9 cellular contexts compared by ENCODE assay signal in genomic region chr4:7831330-7831729, GRCh38.
DNase-seq lines count a peak whose midpoint lies in the region; ATAC-seq, FAIRE-seq and TF ChIP-seq lines count a peak whose summit lies in the region.
"Had no signal": no experiment of that assay in that cellular context is flagged by ENCODE, and none has a peak within 500 bp of the region (broad histone marks: within the 10 kb centered on the region; RNA-seq: fewer than 3 reads in every experiment).

No MANE protein-coding gene starts in this region.

- no peak overlapping the region for H3K4me3 Mint-ChIP-seq in neural progenitor cell

- H3K9me3 ChIP-seq in endothelial cell of umbilical vein (replicated peaks; ENCODE audit: control insufficient read depth, insufficient read depth, low read length) (no peaks in the 10 kb centered on the region), neural progenitor cell (ENCODE audit: low read depth) (no peaks in the 10 kb centered on the region)

- no peaks in the 10 kb centered on the region for H3K9me3 Mint-ChIP-seq in neural progenitor cell

- ATAC-seq in GM18520 (IDR thresholded peaks at IDR 0.05; ENCODE audit: unreplicated experiment), result peak; percentile 41

- H4K20me1 ChIP-seq in endothelial cell of umbilical vein (replicated peaks; ENCODE audit: control insufficient read depth, extremely low read depth, insufficient read depth, low read length) (no peaks in the 10 kb centered on the region), neural progenitor cell (ENCODE audit: low read depth) (no peaks in the 10 kb centered on the region)

- H3K9ac ChIP-seq in endothelial cell of umbilical vein (replicated peaks; ENCODE audit: extremely low read depth, insufficient read depth, low read length) (peak overlapping the region; percentile 66), neural progenitor cell (no peak overlapping the region)

- POLR2A ChIA-PET in endothelial cell of umbilical vein (lab: Charles Lee), result interaction anchor here (1.0 to 1.3 kb wide), 2 partner anchors 11 to 13 kb away, joined by 3 read pairs; no protein-coding TSS in a partner anchor

- peaks cover 30% of the 10 kb centered on the region for H3K36me3 Mint-ChIP-seq in neural progenitor cell

- no peak for TF ChIP-seq POLR2A in endothelial cell of umbilical vein (IDR thresholded peaks at IDR 0.05; ENCODE audit: low read depth, low read length)

- no peak overlapping the region for H3K27ac Mint-ChIP-seq in neural progenitor cell

- H3K27me3 Mint-ChIP-seq in neural progenitor cell (ENCODE audit: insufficient read depth, low read depth), result no peaks in the 10 kb centered on the region

- H3K4me3 ChIP-seq in endothelial cell of umbilical vein (replicated peaks in 1 of 3; ENCODE audit: insufficient read depth in 1 of 3, low read depth in 1 of 3, low read length in 3 of 3), result no peak overlapping the region
- no peak overlapping the region for H3K4me3 ChIP-seq in neural progenitor cell

- dilution Hi-C loops in endothelial cell of umbilical vein (cut with MboI; ENCODE audit: extremely low pct_ligation_motif_present, low sequenced_read_pairs), result no loop called here

- H3K27me3 ChIP-seq in endothelial cell of umbilical vein (ENCODE audit: control insufficient read depth in 2 of 2, insufficient read depth in 2 of 2, low read length in 2 of 2), result no peaks in the 10 kb centered on the region
- no peaks in the 10 kb centered on the region for H3K27me3 ChIP-seq in neural progenitor cell

- no peak for TF ChIP-seq CTCF in endothelial cell of umbilical vein (IDR thresholded peaks at IDR 0.05; ENCODE audit: extremely low read depth in 1 of 2, insufficient read depth in 1 of 2, low read depth in 1 of 2, low read length in 2 of 2)
- TF ChIP-seq CTCF in neural progenitor cell (IDR thresholded peaks at IDR 0.05), result no peak

- H3K4me1 Mint-ChIP-seq in neural progenitor cell, result peaks cover 20% of the 10 kb centered on the region

- DNase-seq in OCI-M2 (lab: John Stamatoyannopoulos, UW; ENCODE audit: unreplicated experiment) (peak; percentile 7), endothelial cell of umbilical vein (ENCODE audit: low read depth, low spot score) (peak; percentile 82), NCI-H446 (lab: John Stamatoyannopoulos, UW) (no peak), head of caudate nucleus (no peak), neural progenitor cell (ENCODE audit: low spot score) (no peak), islet precursor cell (no peak)
- peak; percentile 53 for DNase-seq in stimulated activated CD4-positive, alpha-beta T cell treated with anti-CD3 and anti-CD28 coated beads, Interleukin-15, amount 100 ng/mL, for 24 hours
- DNase-seq: anterior cingulate cortex had no signal

- peaks cover 45% of the 10 kb centered on the region for H3K4me1 ChIP-seq in endothelial cell of umbilical vein (ENCODE audit: control insufficient read depth, extremely low read depth, insufficient read depth, low read length)
- peaks cover 10% of the 10 kb centered on the region for H3K4me1 ChIP-seq in neural progenitor cell

- no TSS peak for BruUV-seq in endothelial cell of umbilical vein (replicated peaks; lab: Mats Ljungman, UMichigan)

- no peaks in the 10 kb centered on the region for H3K9me1 ChIP-seq in endothelial cell of umbilical vein (replicated peaks; ENCODE audit: control insufficient read depth, extremely low read depth, insufficient read depth, low read length)

- H2AFZ ChIP-seq in endothelial cell of umbilical vein (ENCODE audit: low read depth, low read length), result no peak overlapping the region
- H2AFZ ChIP-seq in neural progenitor cell (replicated peaks), result no peak overlapping the region

- peak overlapping the region; percentile 90 for H3K27ac ChIP-seq in endothelial cell of umbilical vein (ENCODE audit: insufficient read depth, low read depth, low read length)
- no peak overlapping the region for H3K27ac ChIP-seq in neural progenitor cell

- H3K79me2 ChIP-seq in endothelial cell of umbilical vein (ENCODE audit: control insufficient read depth, insufficient read depth, low read length) (peaks cover 61% of the 10 kb centered on the region), neural progenitor cell (ENCODE audit: low read depth) (no peaks in the 10 kb centered on the region)

- intact Hi-C loops in endothelial cell of umbilical vein (cut with micrococcal nuclease) (no loop called here), head of caudate nucleus (cut with DNase I) (no loop called here)

- peaks cover 10% of the 10 kb centered on the region for H3F3A ChIP-seq in neural progenitor cell (ENCODE audit: low read depth)

- H3K36me3 ChIP-seq in endothelial cell of umbilical vein (ENCODE audit: control insufficient read depth in 2 of 2, extremely low read depth in 1 of 2, insufficient read depth in 2 of 2, low read length in 2 of 2), result peaks cover 13 to 16% of the 10 kb centered on the region in 2 experiments
- H3K36me3 ChIP-seq in neural progenitor cell, result no peaks in the 10 kb centered on the region

- no peak for FAIRE-seq in endothelial cell of umbilical vein (lab: Jason Lieb, UNC)

- CTCF ChIA-PET in endothelial cell of umbilical vein (lab: Charles Lee), result interaction anchor here (0.8 to 4.0 kb wide), 6 partner anchors 11 to 157 kb away, joined by 3 to 23 read pairs (median 3); no protein-coding TSS in a partner anchor

- H3K4me2 ChIP-seq in endothelial cell of umbilical vein (ENCODE audit: insufficient read depth, low read length), result peak overlapping the region; percentile 37
- H3K4me2 ChIP-seq in neural progenitor cell, result no peak overlapping the region

TF ChIP-seq in endothelial cell of umbilical vein, 7 proteins besides CTCF, POLR2A, EP300 and RAD21:
- TF ChIP-seq GATA2 (IDR thresholded peaks at IDR 0.05; ENCODE audit: insufficient read depth, insufficient read length, low read depth, low read length), result no peak
- peak; percentile 75 for TF ChIP-seq JUN (IDR thresholded peaks at IDR 0.05; ENCODE audit: borderline replicate concordance, insufficient read depth, insufficient read length, low read depth)
- no peak for TF ChIP-seq MYC (IDR thresholded peaks at IDR 0.05; ENCODE audit: low read depth, low read length)
- TF ChIP-seq POLR2AphosphoS5 (IDR thresholded peaks at IDR 0.05; ENCODE audit: insufficient read depth, low read depth, low read length), result no peak
- TF ChIP-seq EZH2 (IDR thresholded peaks at IDR 0.05; ENCODE audit: borderline replicate concordance, low read depth, low read length, severe bottlenecking), result no peak

Comparison
In these comparisons a context has a peak if more than half of its experiments do, and no peak if none do; other contexts are left out.
1. DNase-seq: peak in OCI-M2 (single experiment), endothelial cell of umbilical vein (single experiment) and stimulated activated CD4-positive, alpha-beta T cell treated with anti-CD3 and anti-CD28 coated beads, Interleukin-15, amount 100 ng/mL, for 24 hours (single experiment); none in NCI-H446 (0 of 2), head of caudate nucleus (0 of 42), neural progenitor cell (single experiment) and islet precursor cell (single experiment).